In genomic region chr2:176001281-176001902, GRCh38 we compare ENCODE assay signal across 8 cellular contexts. TPM values are rescaled to one million over a fixed set of nuclear protein-coding genes. Genes with fewer than 3 reads are reported as not detected.
DNase-seq lines count a peak whose midpoint lies in the region.

No MANE protein-coding gene starts in this region.

- no peaks in the 10 kb centered on the region for H3K9me2 ChIP-seq in Karpas-422 (replicated peaks; ENCODE audit: insufficient read depth, low read length)

- peak overlapping the region; percentile 16 for H2AFZ ChIP-seq in Karpas-422 (ENCODE audit: low read length)

- peak overlapping the region; percentile 82 for H3K4me3 ChIP-seq in H7 (ENCODE audit: insufficient read depth, low read depth, low read length)
- peak overlapping the region; percentile 82 for H3K4me3 ChIP-seq in Karpas-422 (ENCODE audit: low read length)
- H3K4me3 ChIP-seq in iPS-15b (ENCODE audit: low read depth, low read length): peak overlapping the region; percentile 76
- H3K4me3 ChIP-seq in skeletal muscle tissue (ENCODE audit: low read length in 3 of 3): peak overlapping the region; percentile 87 to 96 (median 90)

- no peaks in the 10 kb centered on the region for H3K36me3 ChIP-seq in H7 (replicated peaks; ENCODE audit: control insufficient read depth, insufficient read depth, low read length)
- no peaks in the 10 kb centered on the region for H3K36me3 ChIP-seq in Karpas-422 (ENCODE audit: insufficient read depth, low read length)
- H3K36me3 ChIP-seq in iPS-15b (ENCODE audit: control insufficient read depth, insufficient read depth, low read length): no peaks in the 10 kb centered on the region
- no peaks in the 10 kb centered on the region for H3K36me3 ChIP-seq in skeletal muscle tissue (ENCODE audit: control insufficient read depth in 3 of 3, insufficient read depth in 3 of 3, low read length in 3 of 3)

- peak overlapping the region; percentile 75 for H3K9ac ChIP-seq in Karpas-422 (ENCODE audit: low read length)
- peak overlapping the region; percentile 51 for H3K9ac ChIP-seq in iPS-15b (ENCODE audit: low read depth, low read length)
- H3K9ac ChIP-seq in skeletal muscle tissue (ENCODE audit: low read depth in 1 of 3, low read length in 3 of 3): peak overlapping the region; percentile 86 to 99 (median 94)

- peaks cover 55% of the 10 kb centered on the region for H3K79me2 ChIP-seq in Karpas-422 (ENCODE audit: low read length)

- H3K4me1 ChIP-seq in Karpas-422 (ENCODE audit: low read length) (peaks cover 51% of the 10 kb centered on the region), iPS-15b (ENCODE audit: control insufficient read depth, insufficient read depth, low read length) (peaks cover 2% of the 10 kb centered on the region), skeletal muscle tissue (ENCODE audit: control insufficient read depth in 3 of 3, insufficient read depth in 3 of 3, low read length in 3 of 3) (peaks cover 5 to 28% (median 14%) of the 10 kb centered on the region in 3 donors)

- peaks cover 10% of the 10 kb centered on the region for H3K27me3 ChIP-seq in H7 (ENCODE audit: control insufficient read depth, insufficient read depth, low read length)
- no peaks in the 10 kb centered on the region for H3K27me3 ChIP-seq in Karpas-422 (ENCODE audit: low read length)
- peaks cover 30% of the 10 kb centered on the region for H3K27me3 ChIP-seq in iPS-15b (ENCODE audit: control insufficient read depth, insufficient read depth, low read length)
- H3K27me3 ChIP-seq in skeletal muscle tissue (ENCODE audit: control insufficient read depth in 3 of 3, insufficient read depth in 3 of 3, low read length in 3 of 3): no peaks in the 10 kb centered on the region

- no peaks in the 10 kb centered on the region for H4K20me1 ChIP-seq in Karpas-422 (ENCODE audit: insufficient read depth, low read depth, low read length)

- H3K4me2 ChIP-seq in Karpas-422 (ENCODE audit: low read depth, low read length, poor library complexity, severe bottlenecking): peak overlapping the region; percentile 98

- H3K9me3 ChIP-seq in Karpas-422 (ENCODE audit: low read length) (no peaks in the 10 kb centered on the region), iPS-15b (ENCODE audit: control insufficient read depth, insufficient read depth, low read length) (no peaks in the 10 kb centered on the region), skeletal muscle tissue (ENCODE audit: control insufficient read depth in 3 of 3, low read length in 3 of 3) (no peaks in the 10 kb centered on the region)

- H3K27ac ChIP-seq in Karpas-422 (ENCODE audit: low read length) (peak overlapping the region; percentile 60), skeletal muscle tissue (ENCODE audit: low read depth, low read length) (peak overlapping the region; percentile 98)

- DNase-seq in GM04503 (ENCODE audit: low read depth): peak; percentile 12
- DNase-seq in H7: peak; percentile 21
- DNase-seq in Karpas-422: peak; percentile 82
- DNase-seq in SKM-1 treated with dmso at 0.1 percent for 144 hours (lab: John Stamatoyannopoulos, UW; ENCODE audit: unreplicated experiment): peak; percentile 75
- DNase-seq in astrocyte of the hippocampus (ENCODE audit: low read depth, low spot score): peak; percentile 63
- DNase-seq in GOT3 (lab: John Stamatoyannopoulos, UW): no peak

RNA-seq across cellular contexts. Expression of gene LNPK, which starts 0.7 kb away (rescaled TPM):
- 12.4 and 12.6 TPM in 2 replicates for total RNA-seq in H7 (2014; rRNA removed; shearing (Covaris generic))
- 17.1 and 69.0 TPM in 2 replicates for total RNA-seq in Karpas-422 (2014; rRNA removed; shearing (Covaris generic); ENCODE audit: low replicate concordance)
- total RNA-seq in skeletal muscle tissue: 45.4 TPM
